Comparison of ENCODE assay signal across 8 cellular contexts in the genomic region with DNA sequence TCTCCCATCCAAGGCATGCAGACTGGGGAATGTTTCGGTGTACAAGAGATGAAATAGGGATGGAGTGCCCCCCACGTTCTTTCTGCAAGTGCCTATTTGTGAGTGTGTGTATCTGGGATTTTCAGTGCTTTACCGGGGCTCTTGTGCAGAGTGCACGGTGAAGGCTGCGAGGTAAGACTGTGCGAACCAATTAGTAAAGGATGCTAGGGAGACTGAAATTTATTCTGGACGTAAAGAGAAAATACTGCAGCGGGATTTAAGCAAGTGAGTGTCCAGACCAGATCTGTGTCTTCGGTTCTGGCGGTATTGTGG.
DNase-seq lines count a peak whose midpoint lies in the region; ATAC-seq and TF ChIP-seq lines count a peak whose summit lies in the region.

No MANE protein-coding gene starts in this region.

- H3K9me3 ChIP-seq in RWPE2 (ENCODE audit: severe bottlenecking), result no peaks in the 10 kb centered on the region

- DNase-seq in HFF-Myc (ENCODE audit: extremely low read depth, low read depth) (no peak), RWPE2 (ENCODE audit: low spot score) (no peak), foreskin fibroblast (no peak), ACHN (no peak), kidney glomerular epithelial cell (lab: John Stamatoyannopoulos, UW) (no peak)
- no peak for DNase-seq in central memory CD4-positive, alpha-beta T cell

- peak; percentile 6 for ATAC-seq in GM18858 (IDR thresholded peaks at IDR 0.05; ENCODE audit: unreplicated experiment)
- no peak for ATAC-seq in RWPE2 (ENCODE audit: low read depth)

- H3K4me1 ChIP-seq in RWPE2 (ENCODE audit: insufficient read depth, poor library complexity, severe bottlenecking), result peaks cover 19% of the 10 kb centered on the region

- TF ChIP-seq CTCF in HFF-Myc (IDR thresholded peaks at IDR 0.05; ENCODE audit: low read depth, low read length, missing control alignments), result no peak
- no peak for TF ChIP-seq CTCF in RWPE2 (IDR thresholded peaks at IDR 0.05; ENCODE audit: poor library complexity, severe bottlenecking)
- no peak for TF ChIP-seq CTCF in foreskin fibroblast (IDR thresholded peaks at IDR 0.05; ENCODE audit: low read depth, low read length)

- no peaks in the 10 kb centered on the region for H3K27me3 ChIP-seq in RWPE2 (ENCODE audit: insufficient read depth, poor library complexity, severe bottlenecking)

- in situ Hi-C loops in ACHN (cut with HindIII; ENCODE audit: low pct_ligation_motif_present, low pct_unique_long_range_greater_than_20kb, low sequenced_read_pairs), result no loop called here

- H3K36me3 ChIP-seq in RWPE2 (ENCODE audit: low read depth), result peaks cover 16% of the 10 kb centered on the region

- H3K4me3 ChIP-seq in HFF-Myc (replicated peaks; ENCODE audit: low read depth, low read length) (peak overlapping the region; percentile 94), RWPE2 (ENCODE audit: severe bottlenecking) (peak overlapping the region; percentile 89), foreskin fibroblast (ENCODE audit: low read depth in 1 of 2, low read length in 2 of 2) (peak overlapping the region; percentile 69 to 80), skin epidermis (peak overlapping the region; percentile 61 to 87 (median 72))

- H3K27ac ChIP-seq in RWPE2 (ENCODE audit: poor library complexity, severe bottlenecking) (peak overlapping the region; percentile 77), skin epidermis (peak overlapping the region in 20 of 21 experiments; percentile 31 to 97 (median 91))
